In the genomic region with DNA sequence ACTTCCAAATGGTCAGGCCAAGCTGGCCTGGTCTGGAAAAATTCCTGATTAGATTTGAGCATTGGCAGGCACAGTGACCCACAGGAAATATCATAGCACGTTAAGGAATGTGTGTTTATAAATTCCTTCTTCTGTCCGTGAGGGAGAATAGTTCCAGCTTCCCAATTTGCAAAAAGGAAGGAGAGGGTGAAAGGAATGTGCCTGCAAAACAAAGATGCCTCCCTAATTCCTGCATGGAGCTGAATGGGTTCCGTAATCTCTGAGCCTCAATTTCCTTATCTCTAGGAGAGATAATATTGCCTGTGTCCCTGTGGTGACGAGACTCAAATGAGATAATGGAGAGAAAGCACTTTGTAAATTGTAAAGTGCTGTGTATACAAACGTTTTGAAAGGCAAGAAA, we compare ENCODE assay signal across 2 cellular contexts.
TF ChIP-seq lines count a peak whose summit lies in the region.

No MANE protein-coding gene starts in this region.

TF ChIP-seq in liver, 16 proteins besides CTCF, POLR2A, EP300 and RAD21 (continued from another document):
- TF ChIP-seq RXRA (IDR thresholded peaks at IDR 0.05) (no peak), NR2F2 (IDR thresholded peaks at IDR 0.05) (peak; percentile 70)

TF ChIP-seq in HepG2, 621 proteins besides CTCF, POLR2A, EP300 and RAD21 (continued from another document):
- TF ChIP-seq ZNF282 (IDR thresholded peaks at IDR 0.05; ENCODE audit: partially characterized antibody) (no peak), MTF1 (CRISPR knock-in tag; IDR thresholded peaks at IDR 0.05) (no peak), SETDB1 (CRISPR knock-in tag; IDR thresholded peaks at IDR 0.05; ENCODE audit: borderline replicate concordance) (no peak), IRF9 (CRISPR knock-in tag; IDR thresholded peaks at IDR 0.05; ENCODE audit: borderline replicate concordance) (no peak), MAFK (conservative IDR thresholded peaks at IDR 0.05 in 1 of 2, IDR thresholded peaks at IDR 0.05 in 1 of 2; ENCODE audit: low read length in 2 of 2) (no peak), MEIS1 (CRISPR knock-in tag; IDR thresholded peaks at IDR 0.05; ENCODE audit: borderline replicate concordance) (no peak), REL (CRISPR knock-in tag; conservative IDR thresholded peaks at IDR 0.05) (no peak), THYN1 (CRISPR knock-in tag; IDR thresholded peaks at IDR 0.05; ENCODE audit: borderline replicate concordance, low read depth) (no peak), THAP11 (CRISPR knock-in tag; IDR thresholded peaks at IDR 0.05) (no peak)
